In the genomic region with DNA sequence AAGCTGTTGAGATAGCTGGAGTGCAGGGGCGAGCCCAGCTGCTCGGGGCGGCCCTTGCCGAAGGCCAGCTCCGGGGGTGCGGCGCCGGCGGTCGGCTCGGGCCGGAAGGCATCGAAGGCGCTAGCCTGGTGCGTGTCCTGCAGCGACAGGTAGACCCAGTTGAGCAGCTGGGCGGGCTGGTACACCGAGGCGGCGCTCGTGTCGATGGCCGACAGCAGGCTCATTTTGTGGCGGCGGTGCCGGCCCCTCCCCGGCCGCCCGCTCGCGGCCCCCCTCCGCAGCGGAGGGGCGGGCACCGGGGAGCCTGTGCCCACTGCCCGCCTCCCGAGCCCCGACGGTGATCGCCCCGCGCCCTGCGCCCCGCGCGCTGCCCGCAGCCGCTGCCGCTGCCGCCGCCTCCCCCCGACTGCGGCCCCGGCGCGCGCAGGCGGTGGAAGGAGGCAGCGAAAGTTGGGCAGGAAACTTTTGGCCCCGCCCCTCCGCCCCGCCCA, we compare ENCODE assay signal across 8 cellular contexts. TPM values are rescaled to one million over a fixed set of nuclear protein-coding genes. Genes with fewer than 3 reads are reported as not detected.
A peak's percentile ranks its signal among the peaks of the same experiment; 100 is the strongest.
DNase-seq lines count a peak whose midpoint lies in the region; ATAC-seq and TF ChIP-seq lines count a peak whose summit lies in the region.

A gene (minus strand): TSS at position 408 of the 491 bp plus-strand sequence. CDS start 184 bp downstream, at position 224.

- peak within 1 kb of the TSS; percentile 90 for H3K27ac ChIP-seq in AG04450 (ENCODE audit: low read depth, low read length)
- H3K27ac ChIP-seq in PC-9 = no peak within 1 kb of the TSS
- H3K27ac ChIP-seq in colonic mucosa = peak within 1 kb of the TSS; percentile 87
- peak within 1 kb of the TSS; percentile 94 for H3K27ac ChIP-seq in stomach smooth muscle (ENCODE audit: low read length)

- no peaks in the 10 kb centered on the region for H3K9me2 ChIP-seq in PC-9 (ENCODE audit: insufficient read depth)

- no peak for TF ChIP-seq CTCF in AG04450 (IDR thresholded peaks at IDR 0.05; ENCODE audit: low read depth, low read length)
- TF ChIP-seq CTCF in PC-9 (conservative IDR thresholded peaks at IDR 0.05) = no peak
- no peak for TF ChIP-seq CTCF in colonic mucosa (IDR thresholded peaks at IDR 0.05)
- TF ChIP-seq CTCF in lower leg skin (IDR thresholded peaks at IDR 0.05) = no peak

- H3K27me3 ChIP-seq in AG04450 (ENCODE audit: control insufficient read depth, insufficient read depth, low read length) (no peaks in the 10 kb centered on the region), PC-9 (ENCODE audit: insufficient read depth, low read depth) (no peaks in the 10 kb centered on the region), colonic mucosa (no peaks in the 10 kb centered on the region), stomach smooth muscle (ENCODE audit: control insufficient read depth in 1 of 2, insufficient read depth in 2 of 2, low read length in 2 of 2) (no peaks in the 10 kb centered on the region)

- peaks cover 17% of the 10 kb centered on the region for H3K79me2 ChIP-seq in PC-9 (ENCODE audit: low read depth)

- H3F3A ChIP-seq in PC-9 (ENCODE audit: insufficient read depth, low read depth) = peaks cover 25% of the 10 kb centered on the region; the same call in 1 of the 2 replicates

- peak within 1 kb of the TSS; percentile 100 for H3K4me2 ChIP-seq in PC-9

- no peak for TF ChIP-seq POLR2A in lower leg skin (IDR thresholded peaks at IDR 0.05)

- CTCF ChIA-PET in AG04450 (lab: Charles Lee) = interaction anchor here (0.8 to 1.4 kb wide), 2 partner anchors 22 to 70 kb away, joined by 3 to 5 read pairs; no protein-coding TSS in a partner anchor
- CTCF ChIA-PET in PC-9 (lab: Charles Lee) = interaction anchor here (1.3 kb wide), 1 partner anchor 46 kb away, joined by 3 read pairs; no protein-coding TSS in a partner anchor

- POLR2A ChIA-PET in AG04450 (lab: Yijun Ruan, JAX) = interaction anchor here (0.7 to 3.4 kb wide), 13 partner anchors 10 to 63 kb away, joined by 3 to 25 read pairs (median 5); no protein-coding TSS in a partner anchor
- POLR2A ChIA-PET in PC-9 (lab: Charles Lee; ENCODE audit: unreplicated experiment) = interaction anchor here (0.7 kb wide), 2 partner anchors 18 to 19 kb away, joined by 11 to 12 read pairs; no protein-coding TSS in a partner anchor

- H3K9ac ChIP-seq in colonic mucosa (ENCODE audit: low read depth in 2 of 2, low read length in 2 of 2) (peak within 1 kb of the TSS; percentile 69 to 70), stomach smooth muscle (ENCODE audit: low read length in 2 of 2) (peak within 1 kb of the TSS; percentile 82 to 91)

- DNase-seq in AG04450 (ENCODE audit: low read depth, low spot score) (no peak), PC-9 (peak in 1 of 2 experiments; percentile 71), colonic mucosa (peak; percentile 56), lower leg skin (ENCODE audit: low spot score in 2 of 2) (peak in 1 of 2 donors; percentile 90), AG20443 (ENCODE audit: low spot score) (no peak)

- H3K4me3 ChIP-seq in AG04450 (ENCODE audit: low read depth, low read length) (peak within 1 kb of the TSS; percentile 90), PC-9 (peak within 1 kb of the TSS; percentile 81), colonic mucosa (peak within 1 kb of the TSS; percentile 82), lower leg skin (ENCODE audit: low read depth, poor library complexity, severe bottlenecking) (peak within 1 kb of the TSS; percentile 47), stomach smooth muscle (ENCODE audit: low read length in 2 of 2) (peak within 1 kb of the TSS; percentile 89 to 93)

- 0 to 7% methylated on average over 1 to 3 of the region's 62 CpGs for WGBS in lower leg skin, 2 donors

- peak within 1 kb of the TSS; percentile 82 for H2AFZ ChIP-seq in PC-9

- intact Hi-C loops in PC-9 (cut with micrococcal nuclease; ENCODE audit: unreplicated experiment) = loop anchor here (2.0 to 10.0 kb wide), 3 partner anchors 43 to 290 kb away; no protein-coding TSS in a partner anchor
- intact Hi-C loops in colonic mucosa (cut with DNase I) = no loop called here
- intact Hi-C loops in lower leg skin (cut with DNase I; ENCODE audit: low total_unique reads) = no loop called here

- H3K36me3 ChIP-seq in PC-9 (ENCODE audit: low read depth) (no peaks in the 10 kb centered on the region), colonic mucosa (no peaks in the 10 kb centered on the region), stomach smooth muscle (ENCODE audit: control insufficient read depth in 2 of 2, insufficient read depth in 2 of 2, low read length in 2 of 2) (no peaks in the 10 kb centered on the region)

- BruUV-seq in PC-9 (replicated peaks; lab: Mats Ljungman, UMichigan) = no TSS peak

- ATAC-seq in GM18858 (IDR thresholded peaks at IDR 0.05; ENCODE audit: unreplicated experiment) (peak; percentile 21), HG02885 (IDR thresholded peaks at IDR 0.05; ENCODE audit: poor library complexity, unreplicated experiment) (peak; percentile 38)

- H3K4me1 ChIP-seq in PC-9 (replicated peaks; ENCODE audit: insufficient read depth) (peaks cover 48% of the 10 kb centered on the region), colonic mucosa (no peaks in the 10 kb centered on the region), stomach smooth muscle (ENCODE audit: control insufficient read depth, insufficient read depth, low read length) (peaks cover 49% of the 10 kb centered on the region)

- H3K9me3 ChIP-seq in AG04450 (ENCODE audit: control insufficient read depth, insufficient read depth, low read length) (no peaks in the 10 kb centered on the region), PC-9 (ENCODE audit: insufficient read depth, low read depth) (no peaks in the 10 kb centered on the region), colonic mucosa (no peaks in the 10 kb centered on the region), stomach smooth muscle (ENCODE audit: control insufficient read depth in 2 of 2, low read length in 2 of 2) (no peaks in the 10 kb centered on the region)

- H4K20me1 ChIP-seq in PC-9 (ENCODE audit: insufficient read depth) = no peaks in the 10 kb centered on the region

RNA-seq across cellular contexts. Expression of the gene that starts here (rescaled TPM):
- 37.4 and 46.0 TPM in 2 replicates for polyA plus RNA-seq in AG04450 (2011; rRNA removed)
- 53.8 and 66.8 TPM in 2 replicates for polyA minus RNA-seq in AG04450 (2011; rRNA and poly(A)+ RNA removed)
- total RNA-seq in PC-9 (2021) (6.0 and 6.3 TPM in 2 replicates), colonic mucosa (10 to 100 TPM in 1 of 2 donors, 1 to 10 TPM in 1; 4.6 to 19.1 TPM), lower leg skin (10 to 100 TPM in 3 of 4 donors, 1 to 10 TPM in 1; 9.9 to 16.8 (median 13.1) TPM)
